ENCODE assay signal across 8 cellular contexts in the genomic region with DNA sequence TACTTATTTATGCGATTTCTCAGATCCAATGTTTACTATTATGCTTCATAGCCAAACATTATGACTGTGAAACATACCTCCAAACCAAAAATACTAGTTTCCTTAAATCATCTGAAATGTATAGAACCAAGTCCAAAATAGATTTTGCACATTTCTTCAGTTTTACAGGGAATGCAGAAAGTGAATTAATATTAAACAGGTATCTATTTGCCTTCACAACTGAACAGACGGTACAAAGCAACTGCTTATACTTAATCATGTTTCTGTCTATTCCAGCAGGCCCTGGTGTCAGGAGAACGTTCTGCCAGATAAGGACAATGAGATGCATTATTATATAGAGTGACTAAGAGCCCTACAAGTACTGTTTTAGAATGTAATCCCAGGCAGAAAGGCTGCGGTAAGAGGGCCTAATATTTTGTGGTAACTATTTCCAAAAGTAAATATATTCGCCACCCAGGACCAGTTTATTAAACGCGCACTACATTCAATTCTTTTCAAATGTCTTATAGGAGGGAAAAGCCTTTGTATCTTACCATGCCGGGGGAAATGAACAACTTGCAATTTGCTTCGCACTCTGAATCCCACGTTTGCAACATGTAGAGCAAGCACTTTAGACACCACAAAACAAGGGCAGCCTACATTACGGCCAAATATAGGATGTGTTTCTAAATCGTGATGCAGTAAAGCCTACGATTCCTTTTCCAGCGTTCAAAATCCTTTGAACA. TPM values are rescaled to one million over a fixed set of nuclear protein-coding genes. Genes with fewer than 3 reads are reported as not detected.
DNase-seq lines count a peak whose midpoint lies in the region; ATAC-seq, FAIRE-seq and TF ChIP-seq lines count a peak whose summit lies in the region.

No MANE protein-coding gene starts in this region.

- H3K4me2 ChIP-seq in GM23338 = peak overlapping the region; percentile 89

- peak overlapping the region; percentile 84 for H3K9ac ChIP-seq in endodermal cell (ENCODE audit: extremely low read depth, low read length, poor library complexity, severe bottlenecking)

- DNase-seq in A172 (ENCODE audit: low spot score) (peak; percentile 43), GM23338 (ENCODE audit: low spot score) (no peak), RKO (ENCODE audit: low spot score) (peak; percentile 86), endodermal cell (no peak), GM12892 (ENCODE audit: insufficient read length) (no peak), SK-N-DZ (ENCODE audit: low spot score) (no peak)

- no peaks in the 10 kb centered on the region; the same call in 2 of the 3 replicates for H3K36me3 Mint-ChIP-seq in GM23338 (ENCODE audit: low read depth)
- no peaks in the 10 kb centered on the region for H3K36me3 Mint-ChIP-seq in endodermal cell (ENCODE audit: low read depth)
- H3K36me3 Mint-ChIP-seq in nephron (ENCODE audit: low read depth) = no peaks in the 10 kb centered on the region

- H3K4me1 Mint-ChIP-seq in GM23338 (peaks cover 38% of the 10 kb centered on the region), endodermal cell (peaks cover 26% of the 10 kb centered on the region), nephron (peaks cover 53% of the 10 kb centered on the region)

- no peaks in the 10 kb centered on the region for H3F3A ChIP-seq in GM23338 (replicated peaks; ENCODE audit: low read depth)

- no peaks in the 10 kb centered on the region for H3K9me2 ChIP-seq in GM23338 (ENCODE audit: insufficient read depth)

- TF ChIP-seq POLR2A in GM12892 (IDR thresholded peaks at IDR 0.05; ENCODE audit: low read depth, low read length) = no peak

- peaks cover 19% of the 10 kb centered on the region for H4K20me1 ChIP-seq in GM23338 (replicated peaks; ENCODE audit: insufficient read depth)

- H3K4me3 ChIP-seq in GM23338 = peak overlapping the region; percentile 76
- H3K4me3 ChIP-seq in endodermal cell (ENCODE audit: low read length) = peak overlapping the region; percentile 90

- H3K9me3 ChIP-seq in endodermal cell (ENCODE audit: control insufficient read depth, low read length) = no peaks in the 10 kb centered on the region

- H3K9me3 Mint-ChIP-seq in GM23338 (no peaks in the 10 kb centered on the region), endodermal cell (no peaks in the 10 kb centered on the region), nephron (no peaks in the 10 kb centered on the region)

- ATAC-seq in GM23338 (no peak), HG03280 (IDR thresholded peaks at IDR 0.05; ENCODE audit: unreplicated experiment) (no peak)

- H3K4me1 ChIP-seq in GM23338 (ENCODE audit: insufficient read depth) (peaks cover 22% of the 10 kb centered on the region), endodermal cell (ENCODE audit: control insufficient read depth, insufficient read depth, low read length) (no peaks in the 10 kb centered on the region)

- peak overlapping the region; percentile 90 for H3K27ac ChIP-seq in GM23338 (ENCODE audit: low read depth)
- peak overlapping the region; percentile 86 for H3K27ac ChIP-seq in endodermal cell (ENCODE audit: low read depth, low read length)

- 17 to 21% methylated on average over 5 to 14 of the region's 14 CpGs for WGBS in endodermal cell (ENCODE audit: insufficient coverage in 1 of 2, insufficient read length in 1 of 2), 2 experiments

- H3K27me3 Mint-ChIP-seq in GM23338 (ENCODE audit: insufficient read depth, low read depth, poor library complexity) = peaks cover 15% of the 10 kb centered on the region
- no peaks in the 10 kb centered on the region for H3K27me3 Mint-ChIP-seq in endodermal cell (ENCODE audit: insufficient read depth)
- H3K27me3 Mint-ChIP-seq in nephron (ENCODE audit: low read depth) = no peaks in the 10 kb centered on the region

- no peaks in the 10 kb centered on the region for H3K36me3 ChIP-seq in GM23338 (ENCODE audit: insufficient read depth)
- H3K36me3 ChIP-seq in endodermal cell (ENCODE audit: control insufficient read depth, insufficient read depth, low read length) = no peaks in the 10 kb centered on the region

- H3K27ac Mint-ChIP-seq in GM23338 (peak overlapping the region; percentile 89), endodermal cell (peak overlapping the region; percentile 97), nephron (peak overlapping the region; percentile 86 to 98 (median 93))

- H3K79me2 ChIP-seq in GM23338 (replicated peaks; ENCODE audit: insufficient read depth) = peaks cover 55% of the 10 kb centered on the region

- peak overlapping the region; percentile 95 for H3K4me3 Mint-ChIP-seq in GM23338
- peak overlapping the region; percentile 95 for H3K4me3 Mint-ChIP-seq in endodermal cell
- peak overlapping the region; percentile 92 to 97 (median 94) for H3K4me3 Mint-ChIP-seq in nephron

- peak overlapping the region; percentile 68; the same call in 1 of the 2 replicates for H2AFZ ChIP-seq in GM23338

- no peak for FAIRE-seq in GM12892 (lab: Jason Lieb, UNC)

- TF ChIP-seq CTCF in GM23338 (conservative IDR thresholded peaks at IDR 0.05; ENCODE audit: low read depth in 2 of 2) = no peak
- no peak for TF ChIP-seq CTCF in endodermal cell (conservative IDR thresholded peaks at IDR 0.05)
- no peak for TF ChIP-seq CTCF in nephron (IDR thresholded peaks at IDR 0.05; ENCODE audit: unreplicated experiment in 3 of 3)

- H3K27me3 ChIP-seq in GM23338 (ENCODE audit: insufficient read depth) (no peaks in the 10 kb centered on the region), endodermal cell (ENCODE audit: control insufficient read depth, insufficient read depth, low read length, poor library complexity, severe bottlenecking) (no peaks in the 10 kb centered on the region)

TF ChIP-seq in GM23338, 12 proteins besides CTCF, POLR2A, EP300 and RAD21:
- TF ChIP-seq ZNF114 (CRISPR knock-in tag; IDR thresholded peaks at IDR 0.05) = no peak
- TF ChIP-seq, protein P1, sequence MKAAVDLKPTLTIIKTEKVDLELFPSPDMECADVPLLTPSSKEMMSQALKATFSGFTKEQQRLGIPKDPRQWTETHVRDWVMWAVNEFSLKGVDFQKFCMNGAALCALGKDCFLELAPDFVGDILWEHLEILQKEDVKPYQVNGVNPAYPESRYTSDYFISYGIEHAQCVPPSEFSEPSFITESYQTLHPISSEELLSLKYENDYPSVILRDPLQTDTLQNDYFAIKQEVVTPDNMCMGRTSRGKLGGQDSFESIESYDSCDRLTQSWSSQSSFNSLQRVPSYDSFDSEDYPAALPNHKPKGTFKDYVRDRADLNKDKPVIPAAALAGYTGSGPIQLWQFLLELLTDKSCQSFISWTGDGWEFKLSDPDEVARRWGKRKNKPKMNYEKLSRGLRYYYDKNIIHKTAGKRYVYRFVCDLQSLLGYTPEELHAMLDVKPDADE (IDR thresholded peaks at IDR 0.05) = no peak
- no peak for TF ChIP-seq ZNF331 (CRISPR knock-in tag; IDR thresholded peaks at IDR 0.05; ENCODE audit: low read depth)
- no peak for TF ChIP-seq JUNB (IDR thresholded peaks at IDR 0.05; ENCODE audit: unreplicated experiment)

RNA-seq across cellular contexts. Expression of a gene that starts 1.5 kb away (rescaled TPM):
- 127 and 166 TPM in 2 replicates for total RNA-seq in A172 (2014; rRNA removed; shearing (Covaris generic))
- 78.2 and 89.5 TPM in 2 replicates for total RNA-seq in GM23338 (2014; rRNA removed; shearing (Covaris generic))
- 53.3 and 59.2 TPM in 2 replicates for polyA plus RNA-seq in GM23338 (2016; fragmentation: Nextera tagmentation; extraction: Ambion mirVana)
- total RNA-seq in endodermal cell = 100 to 1,000 TPM; 122 to 125 TPM
- 143 TPM for polyA plus RNA-seq in endodermal cell (2013, experiment 1 of 2)
- 130 TPM for polyA plus RNA-seq in endodermal cell (2013, experiment 2 of 2)
- 107 TPM for polyA plus RNA-seq in GM12892 (2012; ENCODE audit: missing spikeins)
- polyA plus RNA-seq in SK-N-DZ (2014; cell fraction: cytosol; rRNA removed) = 44.5 and 45.7 TPM in 2 replicates
- polyA plus RNA-seq in SK-N-DZ (2014; cell fraction: nucleus; rRNA removed) = 21.9 and 32.1 TPM in 2 replicates

Comparison
In these comparisons a context has a peak if more than half of its experiments do, and no peak if none do; other contexts are left out.
1. DNase-seq: peak in A172 (single experiment) and RKO (single experiment); none in GM23338 (single experiment), endodermal cell (single experiment), GM12892 (single experiment) and SK-N-DZ (single experiment).
2. Peak in every context shown above with its lines, with median percentiles within 50 percentile points of each other: H3K27ac Mint-ChIP-seq and H3K4me3 Mint-ChIP-seq.